In genomic region chr2:19846567-19846966, GRCh38 we compare ENCODE assay signal across 24 cellular contexts.
"Had no signal": no experiment of that assay in that cellular context is flagged by ENCODE, and none has a peak within 500 bp of the region (broad histone marks: within the 10 kb centered on the region; RNA-seq: fewer than 3 reads in every experiment).

No MANE protein-coding gene starts in this region.

- H3K27me3 ChIP-seq: gastrocnemius medialis, heart right ventricle, left lung had no signal

- ATAC-seq: effector memory CD8-positive, alpha-beta T cell; gastrocnemius medialis; heart right ventricle; left cardiac atrium; left lung; left ventricle myocardium superior; lower lobe of right lung had no signal

- H3K4me3 ChIP-seq: esophagus squamous epithelium, gastrocnemius medialis, heart right ventricle, left lung, lower lobe of right lung had no signal

- H3K27ac ChIP-seq: epithelial cell of prostate, esophagus squamous epithelium, gastrocnemius medialis, heart right ventricle, left lung, lower lobe of right lung had no signal

- H3K9me3 ChIP-seq: esophagus squamous epithelium, gastrocnemius medialis, heart right ventricle, left lung, lower lobe of right lung had no signal

- H3K4me1 ChIP-seq: esophagus squamous epithelium, gastrocnemius medialis, heart right ventricle, left lung, lower lobe of right lung had no signal

- H3K36me3 ChIP-seq: esophagus squamous epithelium, gastrocnemius medialis, heart right ventricle, left lung, lower lobe of right lung had no signal

- DNase-seq: cortex of kidney; effector CD8-positive, alpha-beta T cell; effector memory CD8-positive, alpha-beta T cell; endodermal cell; erythroblast; esophagus squamous epithelium; foreskin fibroblast; foreskin melanocyte; gastrocnemius medialis; glutamatergic neuron; heart right ventricle; hippocampal formation; left cardiac atrium; left lung; left ventricle myocardium superior; lower lobe of right lung; mammary epithelial cell; mesendoderm; midbrain had no signal

- FAIRE-seq: colon, endometrium, islet of Langerhans, keratinocyte had no signal
